9 cellular contexts compared by ENCODE assay signal in the genomic region with DNA sequence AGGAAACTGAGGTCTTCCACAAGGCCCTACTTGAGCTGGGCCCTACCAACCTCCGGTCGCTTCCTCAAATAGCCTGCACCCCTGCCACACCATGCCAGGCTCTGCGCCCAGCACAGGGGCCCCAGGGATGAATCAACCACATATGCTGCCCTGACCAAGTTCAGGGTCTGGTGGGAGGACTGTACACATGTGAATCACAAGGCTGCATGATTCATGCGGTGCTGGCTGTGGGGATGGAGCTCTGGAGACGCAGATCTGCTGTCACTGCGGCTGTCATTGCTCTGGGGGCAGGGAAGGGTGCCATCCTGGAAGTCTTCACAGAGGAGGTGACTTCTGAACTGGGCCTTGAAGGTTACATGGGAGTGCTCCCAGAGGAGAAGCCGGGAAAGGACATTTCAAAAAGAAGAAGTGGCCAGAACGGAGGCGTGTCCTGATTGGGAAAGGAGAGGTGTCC. TPM values are rescaled to one million over a fixed set of nuclear protein-coding genes. Genes with fewer than 3 reads are reported as not detected.
DNase-seq lines count a peak whose midpoint lies in the region; FAIRE-seq and TF ChIP-seq lines count a peak whose summit lies in the region.
"Had no signal": no experiment of that assay in that cellular context is flagged by ENCODE, and none has a peak within 500 bp of the region (broad histone marks: within the 10 kb centered on the region; RNA-seq: fewer than 3 reads in every experiment).

No MANE protein-coding gene starts in this region.

- peaks cover 37% of the 10 kb centered on the region for H3K36me3 ChIP-seq in CD4-positive, alpha-beta memory T cell (ENCODE audit: insufficient read depth, low read length)
- H3K36me3 ChIP-seq in astrocyte (ENCODE audit: insufficient read depth, low read length) (no peaks in the 10 kb centered on the region), neutrophil (peaks cover 100% of the 10 kb centered on the region)

- H3K9ac ChIP-seq in astrocyte (ENCODE audit: low read length) = peak overlapping the region; percentile 70

- H3K36me3 Mint-ChIP-seq in CD4-positive, alpha-beta memory T cell = peaks cover 41 to 66% of the 10 kb centered on the region in 2 donors
- no peaks in the 10 kb centered on the region for H3K36me3 Mint-ChIP-seq in astrocyte (ENCODE audit: low read depth, unreplicated experiment)

- peak; percentile 54 for FAIRE-seq in astrocyte (lab: Jason Lieb, UNC)

- no peak for DNase-seq in CD4-positive, alpha-beta memory T cell
- DNase-seq in RWPE1 (ENCODE audit: low spot score) (peak; percentile 71), astrocyte (ENCODE audit: low read depth) (peak; percentile 91), NCI-H748 (lab: John Stamatoyannopoulos, UW; ENCODE audit: unreplicated experiment) (no peak), COLO668 (lab: John Stamatoyannopoulos, UW; ENCODE audit: unreplicated experiment) (no peak), G401 (ENCODE audit: low spot score) (no peak), HuH-7 (ENCODE audit: low spot score) (no peak)

- H3K4me3 Mint-ChIP-seq in CD4-positive, alpha-beta memory T cell = peak overlapping the region in 4 of 8 donors; percentile 36 to 75 (median 57)
- peak overlapping the region; percentile 47 for H3K4me3 Mint-ChIP-seq in astrocyte (ENCODE audit: unreplicated experiment)

- H3K27me3 ChIP-seq in CD4-positive, alpha-beta memory T cell (ENCODE audit: insufficient read depth, low read length) = no peaks in the 10 kb centered on the region
- no peaks in the 10 kb centered on the region for H3K27me3 ChIP-seq in astrocyte (ENCODE audit: insufficient read depth, low read length)
- no peaks in the 10 kb centered on the region for H3K27me3 ChIP-seq in neutrophil

- H3K9me3 Mint-ChIP-seq in CD4-positive, alpha-beta memory T cell = no peaks in the 10 kb centered on the region
- no peaks in the 10 kb centered on the region for H3K9me3 Mint-ChIP-seq in astrocyte (ENCODE audit: unreplicated experiment)

- H3K4me1 Mint-ChIP-seq in CD4-positive, alpha-beta memory T cell = peaks cover 66 to 96% (median 80%) of the 10 kb centered on the region in 4 donors
- H3K4me1 Mint-ChIP-seq in astrocyte (ENCODE audit: low read depth, unreplicated experiment) = peaks cover 34% of the 10 kb centered on the region

- H3K4me1 ChIP-seq in CD4-positive, alpha-beta memory T cell (ENCODE audit: insufficient read depth, low read length) = peaks cover 100% of the 10 kb centered on the region
- H3K4me1 ChIP-seq in astrocyte (ENCODE audit: insufficient read depth, low read length) (peaks cover 62% of the 10 kb centered on the region), neutrophil (ENCODE audit: control insufficient read depth in 1 of 2, insufficient read depth in 1 of 2, low read depth in 1 of 2, low read length in 1 of 2) (peaks cover 92 to 100% of the 10 kb centered on the region in 2 experiments)

- H3K9me3 ChIP-seq in CD4-positive, alpha-beta memory T cell (ENCODE audit: control insufficient read depth in 1 of 2, low read length in 2 of 2) = no peaks in the 10 kb centered on the region
- H3K9me3 ChIP-seq in astrocyte (ENCODE audit: insufficient read depth, low read depth, low read length) (no peaks in the 10 kb centered on the region), neutrophil (peaks cover 2% of the 10 kb centered on the region)
- H3K9me3 ChIP-seq: heart left ventricle had no signal

- no peaks in the 10 kb centered on the region for H3K27me3 Mint-ChIP-seq in CD4-positive, alpha-beta memory T cell
- peaks cover 16% of the 10 kb centered on the region for H3K27me3 Mint-ChIP-seq in astrocyte (ENCODE audit: low read depth, unreplicated experiment)

- H3K4me2 ChIP-seq in astrocyte (ENCODE audit: low read length) = peak overlapping the region; percentile 71

- POLR2A ChIA-PET in CD4-positive, alpha-beta memory T cell (lab: Charles Lee; ENCODE audit: partially characterized antibody) = interaction anchor here (0.7 to 1.7 kb wide), 2 partner anchors 15 to 27 kb away, joined by 3 read pairs; no protein-coding TSS in a partner anchor
- POLR2A ChIA-PET in RWPE1 (lab: Yijun Ruan, JAX; ENCODE audit: low non-redundant PET) = no interaction called here

- H3K27ac ChIP-seq in CD4-positive, alpha-beta memory T cell (ENCODE audit: low read depth, low read length) = peak overlapping the region; percentile 45
- H3K27ac ChIP-seq in RWPE1 (peak overlapping the region; percentile 97), astrocyte (ENCODE audit: low read depth, low read length) (peak overlapping the region; percentile 82), neutrophil (peak overlapping the region; percentile 94)

- TF ChIP-seq CTCF in RWPE1 (conservative IDR thresholded peaks at IDR 0.05; ENCODE audit: low read depth) (no peak), astrocyte (IDR thresholded peaks at IDR 0.05; ENCODE audit: insufficient read depth, low read depth, low read length) (no peak), neutrophil (IDR thresholded peaks at IDR 0.05) (no peak)

- H3K4me3 ChIP-seq in CD4-positive, alpha-beta memory T cell (ENCODE audit: low read length in 2 of 2) = no peak overlapping the region
- H3K4me3 ChIP-seq in astrocyte (ENCODE audit: insufficient read depth, low read depth, low read length) = no peak overlapping the region
- peak overlapping the region; percentile 10 for H3K4me3 ChIP-seq in neutrophil (ENCODE audit: low read depth in 1 of 2, low read length in 1 of 2)
- H3K4me3 ChIP-seq: heart left ventricle had no signal

- in situ Hi-C loops in G401 (cut with HindIII; ENCODE audit: low sequenced_read_pairs) = no loop called here

- no peaks in the 10 kb centered on the region for H3K79me2 ChIP-seq in astrocyte (ENCODE audit: insufficient read depth, low read length)

- intact Hi-C loops in CD4-positive, alpha-beta memory T cell (cut with micrococcal nuclease) = no loop called here

- H2AFZ ChIP-seq in astrocyte (ENCODE audit: low read depth, low read length) = no peak overlapping the region

- H3K27ac Mint-ChIP-seq in CD4-positive, alpha-beta memory T cell = peak overlapping the region; percentile 64 to 94 (median 91)
- H3K27ac Mint-ChIP-seq in astrocyte (ENCODE audit: unreplicated experiment) = peak overlapping the region; percentile 92

- no peaks in the 10 kb centered on the region for H4K20me1 ChIP-seq in astrocyte (ENCODE audit: insufficient read depth, low read length)

- CTCF ChIA-PET in CD4-positive, alpha-beta memory T cell (lab: Charles Lee; ENCODE audit: partially characterized antibody) = interaction anchor here (1.2 to 1.8 kb wide), 3 partner anchors 36 to 224 kb away, joined by 3 to 7 read pairs (median 4); no protein-coding TSS in a partner anchor
- CTCF ChIA-PET in RWPE1 (lab: Yijun Ruan, JAX) = no interaction called here

RNA-seq across cellular contexts. Expression of a gene that starts 21.5 kb away (rescaled TPM):
- 100 to 1,000 TPM; 169 to 177 TPM for total RNA-seq in CD4-positive, alpha-beta memory T cell
- 10 to 100 TPM; 39.4 to 57.0 TPM for polyA plus RNA-seq in CD4-positive, alpha-beta memory T cell
- not detected in 2 replicates for total RNA-seq in astrocyte
- not detected in 2 replicates for total RNA-seq in G401 (2014; rRNA removed; shearing (Covaris generic))

RNA-seq across cellular contexts. Expression of a gene that starts 59.8 kb away (rescaled TPM):
- total RNA-seq in CD4-positive, alpha-beta memory T cell = 100 to 1,000 TPM; 304 to 318 TPM
- 100 to 1,000 TPM; 724 to 917 TPM for polyA plus RNA-seq in CD4-positive, alpha-beta memory T cell
- total RNA-seq in astrocyte = 0.61 and 0.65 TPM in 2 replicates
- total RNA-seq in G401 (2014; rRNA removed; shearing (Covaris generic)) = not detected in 2 replicates

Comparison
In these comparisons a context has a peak if more than half of its experiments do, and no peak if none do; other contexts are left out.
1. DNase-seq: peak in RWPE1 (single experiment) and astrocyte (single experiment); none in CD4-positive, alpha-beta memory T cell (0 of 5), NCI-H748 (single experiment), COLO668 (single experiment), G401 (single experiment) and HuH-7 (single experiment).
2. H3K27ac ChIP-seq: peak in every context shown above with its lines; median percentile 97 in RWPE1; 94 in neutrophil; 82 in astrocyte; 45 in CD4-positive, alpha-beta memory T cell.
3. H3K4me3 ChIP-seq: peak in neutrophil (2 of 2); none in CD4-positive, alpha-beta memory T cell (0 of 2) and astrocyte (single experiment).
4. RNA of a gene that starts 21.5 kb away (total RNA-seq): 169 to 177 TPM in CD4-positive, alpha-beta memory T cell; not detected in astrocyte and not detected in G401; every median in the first group is over 100 times any median in the second.
5. RNA of a gene that starts 59.8 kb away (total RNA-seq): 304 to 318 TPM in CD4-positive, alpha-beta memory T cell; 0.61 to 0.65 TPM in astrocyte and not detected in G401; every median in the first group is over 100 times any median in the second.